In genomic region chr4:183499389-183499788, GRCh38 we compare ENCODE assay signal across 15 cellular contexts. TPM values are rescaled to one million over a fixed set of nuclear protein-coding genes. Genes with fewer than 3 reads are reported as not detected.
DNase-seq lines count a peak whose midpoint lies in the region; ATAC-seq, FAIRE-seq and TF ChIP-seq lines count a peak whose summit lies in the region.
"Had no signal": no experiment of that assay in that cellular context is flagged by ENCODE, and none has a peak within 500 bp of the region (broad histone marks: within the 10 kb centered on the region; RNA-seq: fewer than 3 reads in every experiment).

No MANE protein-coding gene starts in this region.

- TF ChIP-seq CTCF in bronchial epithelial cell (IDR thresholded peaks at IDR 0.05; ENCODE audit: insufficient read depth, low read length, severe bottlenecking), result no peak
- TF ChIP-seq CTCF in upper lobe of left lung (IDR thresholded peaks at IDR 0.05), result no peak

- DNase-seq in COLO668 (lab: John Stamatoyannopoulos, UW; ENCODE audit: unreplicated experiment) (peak; percentile 18), NCI-H2227 treated with DMSO at 0.1 percent for 48 hours (lab: John Stamatoyannopoulos, UW) (peak; percentile 49), bronchial epithelial cell (ENCODE audit: low read depth) (peak; percentile 59), upper lobe of left lung (no peak)
- DNase-seq in Jurkat, Clone E6-1 (ENCODE audit: low read depth, low spot score), result peak; percentile 29
- DNase-seq in stimulated activated CD4-positive, alpha-beta T cell treated with anti-CD3 and anti-CD28 coated beads, Interleukin-4, amount 100 ng/mL, for 4 hours, result no peak
- DNase-seq: activated CD4-positive, alpha-beta T cell treated with anti-CD3 and anti-CD28 coated beads, Interleukin-2, amount 50 U/mL, for 4 hours; activated T-cell treated with anti-CD3 and anti-CD28 coated beads, Interleukin-2, amount 50 U/mL, for 24 hours; NCI-H1048; stimulated activated CD4-positive, alpha-beta T cell treated with anti-CD3 and anti-CD28 coated beads, Interleukin-2, amount 100 ng/mL, for 48 hours had no signal

- ATAC-seq in GM18517 (IDR thresholded peaks at IDR 0.05; ENCODE audit: unreplicated experiment) (no peak), upper lobe of left lung (ENCODE audit: low FRiP score in 2 of 2) (no peak), GM21717 (IDR thresholded peaks at IDR 0.05; ENCODE audit: unreplicated experiment) (no peak)
- ATAC-seq: esophagus mucosa; naive thymus-derived CD8-positive, alpha-beta T cell had no signal

- H3K27ac ChIP-seq in upper lobe of left lung, result no peak overlapping the region

- no peaks in the 10 kb centered on the region for H3K9me3 ChIP-seq in upper lobe of left lung

- WGBS in upper lobe of left lung, 2 donors, result 20 to 35% methylated on average over 2 of the region's 2 CpGs

- no peak for TF ChIP-seq EP300 in upper lobe of left lung (IDR thresholded peaks at IDR 0.05)

- no peak for TF ChIP-seq POLR2A in upper lobe of left lung (IDR thresholded peaks at IDR 0.05)

- H3K4me3 ChIP-seq in Jurkat, Clone E6-1 (ENCODE audit: low read length), result no peak overlapping the region
- H3K4me3 ChIP-seq in bronchial epithelial cell (ENCODE audit: low read depth, low read length) (no peak overlapping the region), upper lobe of left lung (no peak overlapping the region)

- no peaks in the 10 kb centered on the region for H3K27me3 ChIP-seq in bronchial epithelial cell (ENCODE audit: control insufficient read depth, insufficient read depth, low read length)
- no peaks in the 10 kb centered on the region for H3K27me3 ChIP-seq in upper lobe of left lung

- FAIRE-seq in bronchial epithelial cell (lab: Jason Lieb, UNC), result no peak
- FAIRE-seq: TTC549 had no signal

- peaks cover 7 to 18% (median 14%) of the 10 kb centered on the region in 4 donors for H3K4me1 ChIP-seq in upper lobe of left lung

- H3K36me3 ChIP-seq in bronchial epithelial cell (ENCODE audit: control insufficient read depth, insufficient read depth, low read length) (no peaks in the 10 kb centered on the region), upper lobe of left lung (no peaks in the 10 kb centered on the region)

RNA-seq across cellular contexts. Expression of gene ING2, which starts 5.5 kb away (rescaled TPM):
- polyA plus RNA-seq in Jurkat, Clone E6-1 (2012; ENCODE audit: insufficient read depth, insufficient read length), result 25.3 TPM
- total RNA-seq in bronchial epithelial cell, result 21.9 and 23.0 TPM in 2 replicates
- 10 to 100 TPM in 4 of 6 donors, 1 to 10 TPM in 2; 8.2 to 27.7 (median 10.8) TPM for total RNA-seq in upper lobe of left lung

RNA-seq across cellular contexts. Expression of gene CDKN2AIP, which starts 55.0 kb away (rescaled TPM):
- 22.2 TPM for polyA plus RNA-seq in Jurkat, Clone E6-1 (2012; ENCODE audit: insufficient read depth, insufficient read length)
- total RNA-seq in bronchial epithelial cell (16.3 and 18.1 TPM in 2 replicates), upper lobe of left lung (10 to 100 TPM in 5 of 6 donors, 1 to 10 TPM in 1; 7.8 to 25.7 (median 15.6) TPM)

Comparison
In these comparisons a context has a peak if more than half of its experiments do, and no peak if none do; other contexts are left out.
1. DNase-seq: peak in COLO668 (single experiment), Jurkat, Clone E6-1 (single experiment), NCI-H2227 treated with DMSO at 0.1 percent for 48 hours (single experiment) and bronchial epithelial cell (single experiment); none in stimulated activated CD4-positive, alpha-beta T cell treated with anti-CD3 and anti-CD28 coated beads, Interleukin-4, amount 100 ng/mL, for 4 hours (0 of 2) and upper lobe of left lung (0 of 2).